In genomic region chr17:19111111-19111711, GRCh38 we compare ENCODE assay signal across 8 cellular contexts. TPM values are rescaled to one million over a fixed set of nuclear protein-coding genes. Genes with fewer than 3 reads are reported as not detected.
A peak's percentile ranks its signal among the peaks of the same experiment; 100 is the strongest.
DNase-seq lines count a peak whose midpoint lies in the region; ATAC-seq and TF ChIP-seq lines count a peak whose summit lies in the region.
"Not testable (repeated sequence)": the region's sequence is repeated elsewhere in the genome, so short reads cannot be mapped to it uniquely, and the experiment has no call there.

No MANE protein-coding gene starts in this region.

- not testable (repeated sequence) for H3K36me3 Mint-ChIP-seq in activated B cell treated with CpG ODN at 0.5 μM for 24 hours (ENCODE audit: low read depth)

- intact Hi-C loops in activated B cell treated with CpG ODN at 0.5 μM for 24 hours (cut with micrococcal nuclease); left ventricle myocardium superior (cut with micrococcal nuclease): not testable (repeated sequence)

- H3K27ac Mint-ChIP-seq in activated B cell treated with CpG ODN at 0.5 μM for 24 hours, result peak overlapping the region; percentile 88

- POLR2A ChIA-PET in activated B cell treated with CpG ODN at 0.5 μM for 24 hours (lab: Charles Lee), result not testable (repeated sequence)

- peak overlapping the region; percentile 74 for H2AFZ ChIP-seq in parathyroid adenoma

- ATAC-seq in GM21786 (IDR thresholded peaks at IDR 0.05; ENCODE audit: unreplicated experiment), result peak; percentile 66
- peak; percentile 79 for ATAC-seq in activated B cell treated with CpG ODN at 0.5 μM for 24 hours (ENCODE audit: low read depth)
- peak; percentile 97 for ATAC-seq in left ventricle myocardium superior

- H3K27ac ChIP-seq in parathyroid adenoma, result peak overlapping the region; percentile 72
- H3K27ac ChIP-seq in stomach smooth muscle (ENCODE audit: low read length), result peak overlapping the region; percentile 53

- H3K4me1 Mint-ChIP-seq in activated B cell treated with CpG ODN at 0.5 μM for 24 hours, result not testable (repeated sequence)

- TF ChIP-seq CTCF in GM12864 (IDR thresholded peaks at IDR 0.05; ENCODE audit: low read depth, low read length, missing control alignments) (peak; percentile 18), parathyroid adenoma (IDR thresholded peaks at IDR 0.05) (peak; percentile 30)
- not testable (repeated sequence) for TF ChIP-seq CTCF in activated B cell treated with CpG ODN at 0.5 μM for 24 hours (IDR thresholded peaks at IDR 0.05); astrocyte of the spinal cord (IDR thresholded peaks at IDR 0.05; ENCODE audit: low read depth, low read length)

- CTCF ChIA-PET in activated B cell treated with CpG ODN at 0.5 μM for 24 hours (lab: Charles Lee), result not testable (repeated sequence)

- H3K4me1 ChIP-seq in parathyroid adenoma; stomach smooth muscle (ENCODE audit: control insufficient read depth, insufficient read depth, low read length): not testable (repeated sequence)

- peak overlapping the region; percentile 31 for H3K4me2 ChIP-seq in parathyroid adenoma (ENCODE audit: low read length)

- H3K4me3 ChIP-seq in GM12864 (ENCODE audit: low read depth, low read length), result peak overlapping the region; percentile 30; the same call in 1 of the 2 replicates
- H3K4me3 ChIP-seq in astrocyte of the spinal cord (ENCODE audit: low read depth, low read length), result peak overlapping the region; percentile 21
- peak overlapping the region; percentile 27 for H3K4me3 ChIP-seq in parathyroid adenoma (ENCODE audit: low read depth, low read length)
- peak overlapping the region; percentile 57 to 64 for H3K4me3 ChIP-seq in stomach smooth muscle (ENCODE audit: low read length in 2 of 2)

- not testable (repeated sequence) for H3K27me3 ChIP-seq in parathyroid adenoma (ENCODE audit: control insufficient read depth, insufficient read depth, low read length); stomach smooth muscle (ENCODE audit: control insufficient read depth in 1 of 2, insufficient read depth in 2 of 2, low read length in 2 of 2)

- H3K9ac ChIP-seq in parathyroid adenoma, result not testable (repeated sequence)
- peak overlapping the region; percentile 47 to 64 for H3K9ac ChIP-seq in stomach smooth muscle (ENCODE audit: low read length in 2 of 2)

- H3K27me3 Mint-ChIP-seq in activated B cell treated with CpG ODN at 0.5 μM for 24 hours, result not testable (repeated sequence)

- peak overlapping the region; percentile 82 for H3K4me3 Mint-ChIP-seq in activated B cell treated with CpG ODN at 0.5 μM for 24 hours

- not testable (repeated sequence) for H3K9me3 Mint-ChIP-seq in activated B cell treated with CpG ODN at 0.5 μM for 24 hours

- H3K9me3 ChIP-seq in parathyroid adenoma (ENCODE audit: control insufficient read depth, low read length); stomach smooth muscle (ENCODE audit: control insufficient read depth in 2 of 2, low read length in 2 of 2): not testable (repeated sequence)

- H3K36me3 ChIP-seq in parathyroid adenoma (ENCODE audit: control insufficient read depth, insufficient read depth, low read length); stomach smooth muscle (ENCODE audit: control insufficient read depth in 2 of 2, insufficient read depth in 2 of 2, low read length in 2 of 2): not testable (repeated sequence)

- DNase-seq in GM12864 (ENCODE audit: low read depth), result not testable (repeated sequence)
- DNase-seq in HT-29 (ENCODE audit: low spot score) (peak; percentile 15), activated B cell treated with CpG ODN at 0.5 μM for 24 hours (peak; percentile 70), astrocyte of the spinal cord (ENCODE audit: low read depth, low spot score) (peak; percentile 15), left ventricle myocardium superior (peak; percentile 91)

- H3K79me2 ChIP-seq in parathyroid adenoma, result not testable (repeated sequence)

- in situ Hi-C loops in astrocyte of the spinal cord (cut with HindIII; ENCODE audit: low sequenced_read_pairs), result not testable (repeated sequence)

RNA-seq across cellular contexts. Expression of gene GRAPL, which starts 16.2 kb away (rescaled TPM):
- not detected in 2 replicates for total RNA-seq in HT-29 (2014; rRNA removed; shearing (Covaris generic))
- total RNA-seq in activated B cell treated with CpG ODN at 0.5 μM for 24 hours, result 54.5 and 59.0 TPM in 2 replicates
- total RNA-seq in left ventricle myocardium superior, result 1.0 TPM

Comparison
In these comparisons a context has a peak if more than half of its experiments do, and no peak if none do; other contexts are left out.
1. RNA of gene GRAPL, which starts 16.2 kb away (total RNA-seq): 54.5 to 59.0 TPM in activated B cell treated with CpG ODN at 0.5 μM for 24 hours; 1.0 TPM in left ventricle myocardium superior (single experiment) and not detected in HT-29; every median in the first group is over 10 times any median in the second.
2. Peak in every context shown above with its lines, with median percentiles within 50 percentile points of each other: H3K4me3 ChIP-seq and ATAC-seq.